ENCODE assay signal across 12 cellular contexts in the genomic region with DNA sequence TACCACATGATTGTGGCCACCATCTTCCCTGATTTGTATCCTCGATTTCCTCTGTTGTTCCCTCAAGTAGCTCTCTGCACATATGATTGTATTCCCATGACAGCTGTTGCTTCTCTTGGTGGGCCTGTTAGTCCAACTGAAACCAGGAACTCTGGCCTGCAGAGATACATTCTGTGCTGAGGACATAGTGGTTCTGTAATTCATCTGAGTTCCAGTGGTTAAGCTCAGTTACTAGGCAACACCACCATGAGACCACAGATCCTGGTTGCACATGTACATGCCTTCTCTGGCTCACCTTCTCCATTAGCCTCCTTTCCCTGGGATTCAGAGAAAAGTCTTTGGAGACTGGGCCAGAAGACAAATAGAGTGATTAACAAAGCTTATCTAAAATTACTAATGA.
"Had no signal": no experiment of that assay in that cellular context is flagged by ENCODE, and none has a peak within 500 bp of the region (broad histone marks: within the 10 kb centered on the region; RNA-seq: fewer than 3 reads in every experiment).

No MANE protein-coding gene starts in this region.

- H3K4me1 ChIP-seq: esophagus muscularis mucosa, tibial artery, vagina had no signal

- H3K4me3 ChIP-seq: dorsolateral prefrontal cortex, esophagus muscularis mucosa, smooth muscle cell, tibial artery, vagina had no signal

- H3K27me3 ChIP-seq: dorsolateral prefrontal cortex, esophagus muscularis mucosa, tibial artery, vagina had no signal

- H3K4me2 ChIP-seq: smooth muscle cell had no signal

- H3K36me3 ChIP-seq: esophagus muscularis mucosa, tibial artery, vagina had no signal

- H3K9me3 ChIP-seq: esophagus muscularis mucosa, tibial artery, vagina had no signal

- H3K27ac ChIP-seq: esophagus muscularis mucosa, tibial artery, vagina had no signal

- DNase-seq: activated CD4-positive, alpha-beta T cell treated with anti-CD3 and anti-CD28 coated beads, Interleukin-2, amount 50 U/mL, for 1 hour; activated effector memory CD4-positive, alpha-beta T cell treated with Interleukin-2 at 50 U/mL for 16 hours; activated T-cell treated with anti-CD3 and anti-CD28 coated beads, Interleukin-2, amount 50 U/mL, for 24 hours; amygdala; dorsolateral prefrontal cortex; naive thymus-derived CD4-positive, alpha-beta T cell; right cardiac atrium; tibial artery had no signal

- ATAC-seq: naive thymus-derived CD4-positive, alpha-beta T cell; right cardiac atrium; stimulated activated memory B cell treated with anti-CD40 and anti-IgM and Interleukin-4, amounts not matched to agents 10 μg/mL and 1 μg/mL and 100 μg/mL, for 72 hours had no signal
